9 cellular contexts compared by ENCODE assay signal in genomic region chr12:124646385-124647230, GRCh38.
A peak's percentile ranks its signal among the peaks of the same experiment; 100 is the strongest.
DNase-seq lines count a peak whose midpoint lies in the region; ATAC-seq and TF ChIP-seq lines count a peak whose summit lies in the region.
"Had no signal": no experiment of that assay in that cellular context is flagged by ENCODE, and none has a peak within 500 bp of the region (broad histone marks: within the 10 kb centered on the region; RNA-seq: fewer than 3 reads in every experiment).

No MANE protein-coding gene starts in this region.

- intact Hi-C loops in CD4-positive, alpha-beta T cell (cut with DNase I, micrococcal nuclease): no loop called here

- H3K4me3 ChIP-seq in SJCRH30: peak overlapping the region; percentile 28

- CTCF ChIA-PET in CD4-positive, alpha-beta T cell (lab: Charles Lee): no interaction called here

- H3K4me3 Mint-ChIP-seq in CD4-positive, alpha-beta T cell: peak overlapping the region; percentile 77

- peaks cover 4% of the 10 kb centered on the region for H3K9me3 ChIP-seq in CD4-positive, alpha-beta T cell (ENCODE audit: control insufficient read depth, low read length)
- peaks cover 16% of the 10 kb centered on the region for H3K9me3 ChIP-seq in SJCRH30 (replicated peaks)

- TF ChIP-seq CTCF in CD4-positive, alpha-beta T cell (IDR thresholded peaks at IDR 0.05): no peak

- no peak overlapping the region for H3K27ac ChIP-seq in CD4-positive, alpha-beta T cell (ENCODE audit: low read depth, low read length)
- no peak overlapping the region for H3K27ac ChIP-seq in SJCRH30

- peaks cover 22% of the 10 kb centered on the region for H3K4me1 Mint-ChIP-seq in CD4-positive, alpha-beta T cell (ENCODE audit: low read depth)

- ATAC-seq in CD4-positive, alpha-beta T cell (ENCODE audit: poor library complexity): peak; percentile 51
- ATAC-seq in SK-N-SH treated with all-trans-retinoic acid at 6 μM for 48 hours: no peak

- H3K36me3 ChIP-seq in SJCRH30: no peaks in the 10 kb centered on the region

- H3K27me3 ChIP-seq in CD4-positive, alpha-beta T cell (ENCODE audit: control insufficient read depth, insufficient read depth, low read length): no peaks in the 10 kb centered on the region
- H3K27me3 ChIP-seq in SJCRH30: no peaks in the 10 kb centered on the region

- peaks cover 12% of the 10 kb centered on the region for H3K4me1 ChIP-seq in SJCRH30

- POLR2A ChIA-PET in CD4-positive, alpha-beta T cell (lab: Charles Lee): interaction anchor here (0.6 kb wide), 1 partner anchor 1237 kb away, joined by 3 read pairs; no protein-coding TSS in a partner anchor

- H3K9me3 Mint-ChIP-seq in CD4-positive, alpha-beta T cell: peaks cover 3% of the 10 kb centered on the region

- H3K27me3 Mint-ChIP-seq in CD4-positive, alpha-beta T cell: no peaks in the 10 kb centered on the region

- no peak overlapping the region for H3K27ac Mint-ChIP-seq in CD4-positive, alpha-beta T cell

- DNase-seq in CD4-positive, alpha-beta T cell: peak in 2 of 10 experiments; percentile 4 to 9
- DNase-seq in SJCRH30: no peak
- peak in 36 of 56 donors; percentile 13 to 85 (median 43) for DNase-seq in amygdala (lab: John Stamatoyannopoulos, UW)
- DNase-seq in stimulated activated CD4-positive, alpha-beta T cell treated with anti-CD3 and anti-CD28 coated beads, Interleukin-15, amount 100 ng/mL, for 48 hours (ENCODE audit: low read depth in 2 of 2): peak; percentile 12 to 40
- no peak for DNase-seq in HPDE6-E6E7 (ENCODE audit: extremely low spot score)
- no peak for DNase-seq in GM19238 (ENCODE audit: insufficient read length, low spot score)
- no peak for DNase-seq in NCI-H2171 treated with DMSO at 0.1 percent for 48 hours (lab: John Stamatoyannopoulos, UW)
- DNase-seq: DND-41 had no signal

- no peaks in the 10 kb centered on the region for H3K36me3 Mint-ChIP-seq in CD4-positive, alpha-beta T cell (ENCODE audit: low read depth)

TF ChIP-seq in SK-N-SH treated with all-trans-retinoic acid at 6 μM for 48 hours, 23 proteins besides CTCF, POLR2A, EP300 and RAD21:
- TF ChIP-seq CREB5 (CRISPR knock-in tag; IDR thresholded peaks at IDR 0.05; ENCODE audit: low read depth) (no peak), ZC3H10 (CRISPR knock-in tag; IDR thresholded peaks at IDR 0.05) (no peak), SNAI2 (CRISPR knock-in tag; IDR thresholded peaks at IDR 0.05) (no peak), RARB (CRISPR knock-in tag; IDR thresholded peaks at IDR 0.05) (no peak), ESRRG (CRISPR knock-in tag; IDR thresholded peaks at IDR 0.05) (no peak), BACH2 (CRISPR knock-in tag; IDR thresholded peaks at IDR 0.05; ENCODE audit: borderline replicate concordance) (no peak)

Comparison
In these comparisons a context has a peak if more than half of its experiments do, and no peak if none do; other contexts are left out.
1. DNase-seq: peak in amygdala (36 of 56) and stimulated activated CD4-positive, alpha-beta T cell treated with anti-CD3 and anti-CD28 coated beads, Interleukin-15, amount 100 ng/mL, for 48 hours (2 of 2); none in SJCRH30 (0 of 2), HPDE6-E6E7 (single experiment), GM19238 (single experiment) and NCI-H2171 treated with DMSO at 0.1 percent for 48 hours (single experiment).